41 cellular contexts compared by ENCODE assay signal in the genomic region with DNA sequence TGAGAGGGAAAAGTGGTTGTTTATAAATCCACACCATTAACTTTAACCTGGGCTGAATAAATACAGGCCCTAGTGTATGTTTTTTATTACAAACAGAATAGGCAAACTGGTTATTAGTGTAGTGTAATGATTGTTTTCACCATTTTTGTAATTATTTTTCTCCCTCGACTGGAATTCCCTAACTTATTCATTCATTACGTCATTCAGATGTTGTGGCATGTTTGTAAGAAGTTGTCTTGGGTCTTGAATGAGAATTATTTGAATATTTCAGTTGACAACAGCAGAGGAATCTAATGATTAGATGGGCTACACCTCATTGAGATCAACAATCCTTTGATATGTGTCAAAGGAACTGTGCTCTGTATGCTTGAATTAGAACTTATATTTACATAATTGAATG. TPM values are rescaled to one million over a fixed set of nuclear protein-coding genes. Genes with fewer than 3 reads are reported as not detected.
DNase-seq lines count a peak whose midpoint lies in the region; ATAC-seq, FAIRE-seq and TF ChIP-seq lines count a peak whose summit lies in the region.
"Had no signal": no experiment of that assay in that cellular context is flagged by ENCODE, and none has a peak within 500 bp of the region (broad histone marks: within the 10 kb centered on the region; RNA-seq: fewer than 3 reads in every experiment).

No MANE protein-coding gene starts in this region.

- H3K36me3 Mint-ChIP-seq in activated CD8-positive, alpha-beta T cell treated with anti-CD3 and anti-CD28 coated beads, Interleukin-2, amount 10 ng/mL, durations not matched to agents 7 days and 5 days (ENCODE audit: low read depth): peaks cover 8% of the 10 kb centered on the region
- H3K36me3 Mint-ChIP-seq: CD14-positive monocyte; CD4-positive, alpha-beta memory T cell; CD4-positive, CD25-positive, alpha-beta regulatory T cell; CD8-positive, alpha-beta T cell had no signal

- TF ChIP-seq RAD21 in HepG2 (CRISPR knock-in tag; IDR thresholded peaks at IDR 0.05) (no peak), GM12878 (IDR thresholded peaks at IDR 0.05; ENCODE audit: insufficient read depth, low read depth, low read length) (no peak)

- no peak for DNase-seq in HepG2 (ENCODE audit: low spot score)
- DNase-seq in right lobe of liver: no peak
- no peak for DNase-seq in D721Med (ENCODE audit: insufficient read length, low spot score)
- no peak for DNase-seq in PC-9
- no peak for DNase-seq in GM12878 (ENCODE audit: low read depth, low spot score)
- DNase-seq in GM12892 (ENCODE audit: insufficient read length): no peak
- no peak for DNase-seq in stimulated activated CD4-positive, alpha-beta T cell treated with anti-CD3 and anti-CD28 coated beads, Interleukin-1b, Interleukin-23, amount 100 ng/mL, for 48 hours
- no peak for DNase-seq in activated CD8-positive, alpha-beta T cell treated with anti-CD3 and anti-CD28 coated beads, Interleukin-2, amount 10 ng/mL, durations not matched to agents 7 days and 5 days
- DNase-seq: 8988T; ACHN; AML-193; BE2C; C1 segment of cervical spinal cord; Caco-2; Calu3; CD4-positive, alpha-beta memory T cell; CD4-positive, alpha-beta T cell; CD4-positive, CD25-positive, alpha-beta regulatory T cell; CD8-positive, alpha-beta memory T cell; CD8-positive, alpha-beta T cell; COR-L47; DMS 273 treated with DMSO at 0.1 percent for 48 hours; DMS153; DMS53; DMS79; DMS79 treated with DMSO at 0.1 percent for 48 hours; DND-41; EL had no signal

- no peaks in the 10 kb centered on the region for H3F3A ChIP-seq in PC-9 (ENCODE audit: insufficient read depth, low read depth)

- TF ChIP-seq CTCF in HepG2 (CRISPR knock-in tag; IDR thresholded peaks at IDR 0.05): no peak
- no peak for TF ChIP-seq CTCF in right lobe of liver (IDR thresholded peaks at IDR 0.05)
- no peak for TF ChIP-seq CTCF in D721Med (IDR thresholded peaks at IDR 0.05; ENCODE audit: insufficient read depth, missing control alignments)
- no peak for TF ChIP-seq CTCF in PC-9 (conservative IDR thresholded peaks at IDR 0.05)
- TF ChIP-seq CTCF in GM12878 (IDR thresholded peaks at IDR 0.05 in 2 of 3, conservative IDR thresholded peaks at IDR 0.05 in 1 of 3; ENCODE audit: control insufficient read depth in 2 of 3, extremely low read depth in 1 of 3, insufficient read depth in 1 of 3, low read depth in 3 of 3, low read length in 3 of 3): no peak

- CTCF ChIA-PET in HepG2 (lab: Yijun Ruan, JAX; ENCODE audit: low intra/inter-chr PET ratio, low total read pairs) (no interaction called here), PC-9 (lab: Charles Lee) (no interaction called here), GM12878 (lab: Yijun Ruan, JAX) (interaction anchor here (1.1 to 1.3 kb wide), 2 partner anchors 11 to 149 kb away, joined by 3 read pairs; no protein-coding TSS in a partner anchor)
- CTCF ChIA-PET in activated CD8-positive, alpha-beta T cell treated with anti-CD3 and anti-CD28 coated beads, Interleukin-2, amount 10 ng/mL, durations not matched to agents 7 days and 5 days (lab: Charles Lee): interaction anchor here (0.9 kb wide), 1 partner anchor 246 kb away, joined by 3 read pairs; no protein-coding TSS in a partner anchor

- H3K4me3 Mint-ChIP-seq in activated CD8-positive, alpha-beta T cell treated with anti-CD3 and anti-CD28 coated beads, Interleukin-2, amount 10 ng/mL, durations not matched to agents 7 days and 5 days: no peak overlapping the region
- H3K4me3 Mint-ChIP-seq: B cell; CD14-positive monocyte; CD4-positive, alpha-beta memory T cell; CD4-positive, alpha-beta T cell; CD4-positive, CD25-positive, alpha-beta regulatory T cell; CD8-positive, alpha-beta memory T cell; CD8-positive, alpha-beta T cell had no signal

- WGBS in HepG2 (ENCODE audit: low lambda C conversion rate): 1% methylated on average over 2 of the region's 2 CpGs
- WGBS in right lobe of liver (ENCODE audit: insufficient coverage, low coverage, low lambda C conversion rate, missing lambda C conversion rate): 66% methylated on average over 2 of the region's 2 CpGs
- 0% methylated on average over 2 of the region's 2 CpGs for WGBS in GM12878 (ENCODE audit: insufficient coverage, insufficient replicate concordance, low lambda C conversion rate, missing lambda C conversion rate)

- intact Hi-C loops in HepG2 (cut with micrococcal nuclease; ENCODE audit: unreplicated experiment): no loop called here
- intact Hi-C loops in right lobe of liver (cut with DNase I): loop anchor here in 1 of 2 donors (10.0 kb wide), 1 partner anchor 154 kb away; no protein-coding TSS in a partner anchor
- intact Hi-C loops in PC-9 (cut with micrococcal nuclease; ENCODE audit: unreplicated experiment): no loop called here
- intact Hi-C loops in GM12878 (cut with micrococcal nuclease; ENCODE audit: unreplicated experiment): no loop called here

- H3K27me3 ChIP-seq in HepG2 (ENCODE audit: control insufficient read depth in 1 of 2, insufficient read depth in 2 of 2, low read length in 2 of 2): no peaks in the 10 kb centered on the region; a peak in 1 of 5 replicates
- H3K27me3 ChIP-seq in right lobe of liver: no peaks in the 10 kb centered on the region
- H3K27me3 ChIP-seq in PC-9 (ENCODE audit: insufficient read depth, low read depth): no peaks in the 10 kb centered on the region
- H3K27me3 ChIP-seq in GM12878 (replicated peaks in 1 of 2; ENCODE audit: control insufficient read depth in 2 of 2, insufficient read depth in 2 of 2, low read length in 1 of 2): peaks cover 0 to 2% of the 10 kb centered on the region in 2 experiments; a peak in 1 of 4 replicates
- H3K27me3 ChIP-seq: BE2C; BLaER1; BLaER1 treated with 17β-estradiol and CSF1 and Interleukin-3, amounts not matched to agents 10 nM and 100 nM had no signal

- in situ Hi-C loops in HepG2 (cut with HindIII; ENCODE audit: extremely low pct_ligation_motif_present, low pct_unique_long_range_greater_than_20kb): loop anchor here (10.0 kb wide), 1 partner anchor 244 kb away; no protein-coding TSS in a partner anchor
- in situ Hi-C loops in GM12878 (cut with MboI): no loop called here

- SMC1A ChIA-PET in GM12878 (lab: Charles Lee; ENCODE audit: uncharacterized antibody, unreplicated experiment): interaction anchor here (1.3 kb wide), 1 partner anchor 14 kb away, joined by 3 read pairs; no protein-coding TSS in a partner anchor

- H2AFZ ChIP-seq in HepG2 (ENCODE audit: low read length) (no peak overlapping the region), PC-9 (0 out of 2 replicates have a peak overlapping the region, but pooled peaks have one; percentile 13), GM12878 (ENCODE audit: control insufficient read depth, low read depth, low read length) (no peak overlapping the region)

- no peak overlapping the region for H3K27ac ChIP-seq in HepG2 (ENCODE audit: extremely low read length, insufficient read depth, low read length)
- no peak overlapping the region for H3K27ac ChIP-seq in right lobe of liver
- no peak overlapping the region for H3K27ac ChIP-seq in PC-9
- H3K27ac ChIP-seq in GM12878 (ENCODE audit: control insufficient read depth, insufficient read depth): no peak overlapping the region
- H3K27ac ChIP-seq: 22Rv1; A549; BLaER1; BLaER1 treated with 17β-estradiol and CSF1 and Interleukin-3, amounts not matched to agents 10 nM and 100 nM; C4-2B had no signal

- no peak for TF ChIP-seq EP300 in HepG2 (IDR thresholded peaks at IDR 0.05; ENCODE audit: low read depth in 2 of 2, low read length in 2 of 2)
- no peak for TF ChIP-seq EP300 in HepG2 (CRISPR knock-in tag; IDR thresholded peaks at IDR 0.05; ENCODE audit: borderline replicate concordance)
- no peak for TF ChIP-seq EP300 in GM12878 (IDR thresholded peaks at IDR 0.05; ENCODE audit: borderline replicate concordance in 1 of 2, control insufficient read depth in 1 of 2, low read depth in 2 of 2, low read length in 2 of 2)

- ATAC-seq in HepG2 (no peak), right lobe of liver (no peak), GM12878 (no peak)
- ATAC-seq in activated CD8-positive, alpha-beta T cell treated with anti-CD3 and anti-CD28 coated beads, Interleukin-2, amount 10 ng/mL, durations not matched to agents 7 days and 5 days: no peak
- ATAC-seq: A549; CD8-positive, alpha-beta T cell had no signal

- H3K4me2 ChIP-seq in HepG2 (ENCODE audit: low read depth, low read length): no peak overlapping the region
- no peak overlapping the region for H3K4me2 ChIP-seq in PC-9
- no peak overlapping the region for H3K4me2 ChIP-seq in GM12878 (ENCODE audit: control insufficient read depth, insufficient read depth)
- H3K4me2 ChIP-seq: A549; BLaER1; BLaER1 treated with 17β-estradiol and CSF1 and Interleukin-3, amounts not matched to agents 10 nM and 100 nM had no signal

- POLR2A ChIA-PET in HepG2 (lab: Yijun Ruan, JAX): no interaction called here
- POLR2A ChIA-PET in PC-9 (lab: Charles Lee; ENCODE audit: unreplicated experiment): no interaction called here
- POLR2A ChIA-PET in GM12878 (lab: Charles Lee): no interaction called here
- POLR2A ChIA-PET in activated CD8-positive, alpha-beta T cell treated with anti-CD3 and anti-CD28 coated beads, Interleukin-2, amount 10 ng/mL, durations not matched to agents 7 days and 5 days (lab: Charles Lee): no interaction called here

- H3K27me3 Mint-ChIP-seq in activated CD8-positive, alpha-beta T cell treated with anti-CD3 and anti-CD28 coated beads, Interleukin-2, amount 10 ng/mL, durations not matched to agents 7 days and 5 days (ENCODE audit: low read depth): no peaks in the 10 kb centered on the region
- H3K27me3 Mint-ChIP-seq: B cell; CD4-positive, alpha-beta memory T cell; CD4-positive, alpha-beta T cell; CD8-positive, alpha-beta memory T cell had no signal

- H3K9me3 Mint-ChIP-seq in activated CD8-positive, alpha-beta T cell treated with anti-CD3 and anti-CD28 coated beads, Interleukin-2, amount 10 ng/mL, durations not matched to agents 7 days and 5 days (ENCODE audit: insufficient read depth): peaks cover 4% of the 10 kb centered on the region
- H3K9me3 Mint-ChIP-seq: CD4-positive, alpha-beta T cell; CD8-positive, alpha-beta T cell had no signal

- no peaks in the 10 kb centered on the region for H3K4me1 ChIP-seq in HepG2 (ENCODE audit: insufficient read depth, low read length)
- H3K4me1 ChIP-seq in right lobe of liver: no peaks in the 10 kb centered on the region
- H3K4me1 ChIP-seq in PC-9 (replicated peaks; ENCODE audit: insufficient read depth): no peaks in the 10 kb centered on the region
- no peaks in the 10 kb centered on the region for H3K4me1 ChIP-seq in GM12878 (ENCODE audit: control insufficient read depth, insufficient read depth, low read length)
- H3K4me1 ChIP-seq: BE2C, Caco-2 had no signal

- RAD21 ChIA-PET in GM12878 (lab: Charles Lee; ENCODE audit: unreplicated experiment): no interaction called here

- H3K9ac ChIP-seq in HepG2 (ENCODE audit: insufficient read depth, low read depth, low read length) (no peak overlapping the region), GM12878 (ENCODE audit: control insufficient read depth, insufficient read depth, low read length) (no peak overlapping the region)
- H3K9ac ChIP-seq: BLaER1; BLaER1 treated with 17β-estradiol and CSF1 and Interleukin-3, amounts not matched to agents 10 nM and 100 nM had no signal

- H3K9me3 ChIP-seq in HepG2 (ENCODE audit: low read length): no peaks in the 10 kb centered on the region
- no peaks in the 10 kb centered on the region for H3K9me3 ChIP-seq in right lobe of liver
- no peaks in the 10 kb centered on the region for H3K9me3 ChIP-seq in PC-9 (ENCODE audit: insufficient read depth, low read depth)
- no peaks in the 10 kb centered on the region for H3K9me3 ChIP-seq in GM12878 (replicated peaks; ENCODE audit: control insufficient read depth, insufficient read depth, low read length)
- H3K9me3 ChIP-seq: A549, BE2C, Caco-2 had no signal

- H3K36me3 ChIP-seq in HepG2 (replicated peaks in 1 of 2; ENCODE audit: control insufficient read depth in 1 of 2, insufficient read depth in 2 of 2, low read length in 2 of 2) (no peaks in the 10 kb centered on the region), right lobe of liver (no peaks in the 10 kb centered on the region), PC-9 (ENCODE audit: low read depth) (no peaks in the 10 kb centered on the region), GM12878 (ENCODE audit: control insufficient read depth in 2 of 2, insufficient read depth in 2 of 2, low read length in 1 of 2) (no peaks in the 10 kb centered on the region)
- H3K36me3 ChIP-seq: BE2C; BLaER1; BLaER1 treated with 17β-estradiol and CSF1 and Interleukin-3, amounts not matched to agents 10 nM and 100 nM had no signal

- H3K27ac Mint-ChIP-seq in activated CD8-positive, alpha-beta T cell treated with anti-CD3 and anti-CD28 coated beads, Interleukin-2, amount 10 ng/mL, durations not matched to agents 7 days and 5 days: no peak overlapping the region
- H3K27ac Mint-ChIP-seq: B cell; CD14-positive monocyte; CD4-positive, alpha-beta memory T cell; CD4-positive, alpha-beta T cell; CD4-positive, CD25-positive, alpha-beta regulatory T cell; CD8-positive, alpha-beta memory T cell; CD8-positive, alpha-beta T cell had no signal

- FAIRE-seq in HepG2 (lab: Jason Lieb, UNC): no peak
- peak; percentile 51 for FAIRE-seq in D721Med (lab: Jason Lieb, UNC)
- no peak for FAIRE-seq in GM12878 (lab: Jason Lieb, UNC)
- FAIRE-seq in GM12892 (lab: Jason Lieb, UNC): no peak
- FAIRE-seq: A204.1, A549 had no signal

- TF ChIP-seq POLR2A in HepG2 (IDR thresholded peaks at IDR 0.05; ENCODE audit: insufficient read depth in 1 of 2, low read depth in 2 of 2, low read length in 2 of 2): no peak
- TF ChIP-seq POLR2A in right lobe of liver (IDR thresholded peaks at IDR 0.05): no peak
- TF ChIP-seq POLR2A in GM12878 (IDR thresholded peaks at IDR 0.05; ENCODE audit: low read depth, low read length): no peak
- TF ChIP-seq POLR2A in GM12892 (IDR thresholded peaks at IDR 0.05; ENCODE audit: low read depth, low read length): no peak

- H3K9me2 ChIP-seq in PC-9 (ENCODE audit: insufficient read depth): no peaks in the 10 kb centered on the region

- H4K20me1 ChIP-seq in HepG2 (ENCODE audit: insufficient read depth, low read length) (no peaks in the 10 kb centered on the region), PC-9 (ENCODE audit: insufficient read depth) (no peaks in the 10 kb centered on the region), GM12878 (ENCODE audit: control insufficient read depth, insufficient read depth) (no peaks in the 10 kb centered on the region)
- H4K20me1 ChIP-seq: BLaER1; BLaER1 treated with 17β-estradiol and CSF1 and Interleukin-3, amounts not matched to agents 10 nM and 100 nM had no signal

- H3K4me3 ChIP-seq in HepG2 (replicated peaks in 1 of 3; ENCODE audit: insufficient read depth in 1 of 3, low read depth in 2 of 3, low read length in 3 of 3) (no peak overlapping the region), right lobe of liver (no peak overlapping the region), PC-9 (no peak overlapping the region), GM12878 (no peak overlapping the region)
- H3K4me3 ChIP-seq: A549; BLaER1; BLaER1 treated with 17β-estradiol and CSF1 and Interleukin-3, amounts not matched to agents 10 nM and 100 nM had no signal

- H3K79me2 ChIP-seq in HepG2 (ENCODE audit: insufficient read depth, low read length): no peaks in the 10 kb centered on the region
- no peaks in the 10 kb centered on the region for H3K79me2 ChIP-seq in PC-9 (ENCODE audit: low read depth)
- H3K79me2 ChIP-seq in GM12878 (ENCODE audit: control insufficient read depth, insufficient read depth, low read length): no peaks in the 10 kb centered on the region

- no TSS peak for BruUV-seq in HepG2 (replicated peaks; lab: Mats Ljungman, UMichigan)
- BruUV-seq in PC-9 (replicated peaks; lab: Mats Ljungman, UMichigan): no TSS peak
- BruUV-seq in GM12878 (replicated peaks; lab: Mats Ljungman, UMichigan): no TSS peak

- H3K4me1 Mint-ChIP-seq in activated CD8-positive, alpha-beta T cell treated with anti-CD3 and anti-CD28 coated beads, Interleukin-2, amount 10 ng/mL, durations not matched to agents 7 days and 5 days (ENCODE audit: low read depth): no peaks in the 10 kb centered on the region
- H3K4me1 Mint-ChIP-seq: B cell; CD14-positive monocyte; CD4-positive, alpha-beta memory T cell; CD4-positive, CD25-positive, alpha-beta regulatory T cell; CD8-positive, alpha-beta memory T cell had no signal

RNA-seq across cellular contexts. Expression of gene XCL1, which starts 12.7 kb away (rescaled TPM):
- total RNA-seq in HepG2 (2016; rRNA removed; fragmentation: Illumina TruSeq; extraction: Trizol): 0.90 and 2.5 TPM in 2 replicates
- 1.3 and 1.5 TPM in 2 replicates for total RNA-seq in HepG2 (2016; cell fraction: cytosol; rRNA removed; fragmentation: Illumina TruSeq; extraction: Trizol; ENCODE audit: low read depth)
- total RNA-seq in HepG2 (2016; cell fraction: insoluble cytoplasmic fraction; rRNA removed; fragmentation: Illumina TruSeq; extraction: Trizol): 1.6 and 1.8 TPM in 2 replicates
- 1.2 and 1.8 TPM in 2 replicates for total RNA-seq in HepG2 (2016; cell fraction: membrane; rRNA removed; fragmentation: Illumina TruSeq; extraction: Trizol)
- 3.9 and 4.0 TPM in 2 replicates for total RNA-seq in HepG2 (2016; cell fraction: nucleus; rRNA removed; fragmentation: Illumina TruSeq; extraction: Trizol)
- polyA plus RNA-seq in HepG2 (2011; rRNA removed): 7.6 and 9.4 TPM in 2 replicates
- 1.5 and 1.6 TPM in 2 replicates for polyA plus RNA-seq in HepG2 (2011; cell fraction: cytosol; rRNA removed)
- polyA plus RNA-seq in HepG2 (2011; cell fraction: nucleus; rRNA removed): 24.4 and 25.3 TPM in 2 replicates
- 4.1 and 4.2 TPM in 2 replicates for polyA plus RNA-seq in HepG2 (2012)
- polyA plus RNA-seq in HepG2 (2016; cell fraction: cytosol; fragmentation: Illumina TruSeq; extraction: Trizol; ENCODE audit: low read depth): 0.75 and 1.1 TPM in 2 replicates
- 0.89 and 1.1 TPM in 2 replicates for polyA plus RNA-seq in HepG2 (2016; cell fraction: insoluble cytoplasmic fraction; fragmentation: Illumina TruSeq; extraction: Trizol; ENCODE audit: low read depth)
- 1.0 and 1.3 TPM in 2 replicates for polyA plus RNA-seq in HepG2 (2016; cell fraction: membrane; fragmentation: Illumina TruSeq; extraction: Trizol; ENCODE audit: low read depth)
- polyA plus RNA-seq in HepG2 (2016; cell fraction: nucleus; fragmentation: Illumina TruSeq; extraction: Trizol; ENCODE audit: insufficient read depth, low read depth): 14.2 and 14.3 TPM in 2 replicates
- polyA minus RNA-seq in HepG2 (2011; rRNA and poly(A)+ RNA removed; ENCODE audit: low replicate concordance): 0.70 and 2.1 TPM in 2 replicates
- polyA minus RNA-seq in HepG2 (2011; cell fraction: cytosol; rRNA and poly(A)+ RNA removed): 0.59 TPM in 1 of 2 replicates, not detected in the other
- polyA minus RNA-seq in HepG2 (2011; cell fraction: nucleus; rRNA and poly(A)+ RNA removed): 4.6 and 6.7 TPM in 2 replicates
- under 1 TPM in 3 of 6 experiments, not detected in 3; 0.13 to 0.44 (median 0.22) TPM for total RNA-seq in right lobe of liver
- total RNA-seq in PC-9 (2021): not detected in 2 replicates
- total RNA-seq in GM12878 (2013; cell fraction: nucleolus; rRNA removed): 7.6 and 11.2 TPM in 2 replicates
- 9.5 and 10.1 TPM in 2 replicates for total RNA-seq in GM12878 (2014; rRNA removed)
- 11.8 and 12.4 TPM in 2 replicates for total RNA-seq in GM12878 (2014; rRNA removed; fragmentation: Illumina TruSeq; extraction: Trizol)
- 8.8 and 10.4 TPM in 2 replicates for total RNA-seq in GM12878 (2021)
- polyA plus RNA-seq in GM12878 (2011; ENCODE audit: low read depth): 1.3 TPM
- polyA plus RNA-seq in GM12878 (2011; rRNA removed): 1,155 and 1,222 TPM in 2 replicates
- 732 and 1,038 TPM in 2 replicates for polyA plus RNA-seq in GM12878 (2011; cell fraction: cytosol; rRNA removed)
- polyA plus RNA-seq in GM12878 (2011; cell fraction: nucleus; rRNA removed): 231 and 418 TPM in 2 replicates
- polyA plus RNA-seq in GM12878 (2012): 0.23 and 1.2 TPM in 2 replicates
- polyA plus RNA-seq in GM12878 (2014; fragmentation: Illumina TruSeq; extraction: Trizol): 11.1 and 13.0 TPM in 2 replicates
- polyA plus RNA-seq in GM12878 (2014; fragmentation: Nextera tagmentation; extraction: Ambion mirVana): 10 to 100 TPM; 13.7 to 17.5 TPM
- 12.1 and 12.9 TPM in 2 replicates for polyA plus RNA-seq in GM12878 (2014; rRNA removed)
- polyA plus RNA-seq in GM12878 (2016; fragmentation: Nextera tagmentation; extraction: Ambion mirVana): 1 to 10 TPM in 1 of 2 experiments, under 1 TPM in 1; 0.68 to 1.4 TPM
- polyA minus RNA-seq in GM12878 (2011; rRNA and poly(A)+ RNA removed): 403 and 417 TPM in 2 replicates
- 188 and 226 TPM in 2 replicates for polyA minus RNA-seq in GM12878 (2011; cell fraction: cytosol; rRNA and poly(A)+ RNA removed)
- 86.6 and 106 TPM in 2 replicates for polyA minus RNA-seq in GM12878 (2011; cell fraction: nucleus; rRNA and poly(A)+ RNA removed)
- polyA plus RNA-seq in GM12892 (2012; ENCODE audit: missing spikeins): 2.0 TPM
- 10 to 100 TPM; 38.3 to 41.8 TPM for total RNA-seq in activated CD8-positive, alpha-beta T cell treated with anti-CD3 and anti-CD28 coated beads, Interleukin-2, amount 10 ng/mL, durations not matched to agents 7 days and 5 days
- total RNA-seq: A172; A673; B cell; Calu3; CD4-positive, CD25-positive, alpha-beta regulatory T cell; Daoy had no signal
- polyA plus RNA-seq: A549; AG04450; BJ; CD14-positive monocyte; CD4-positive, CD25-positive, alpha-beta regulatory T cell had no signal

RNA-seq across cellular contexts. Expression of gene XCL2, which starts 45.3 kb away (rescaled TPM):
- total RNA-seq in HepG2 (2016; rRNA removed; fragmentation: Illumina TruSeq; extraction: Trizol) (not detected in 2 replicates), right lobe of liver (1 to 10 TPM in 2 of 6 experiments, not detected in 4; 1.4 to 1.6 TPM), PC-9 (2021) (not detected in 2 replicates), GM12878 (2014; rRNA removed) (5.3 and 6.7 TPM in 2 replicates), GM12878 (2014; rRNA removed; fragmentation: Illumina TruSeq; extraction: Trizol) (4.5 and 5.3 TPM in 2 replicates), GM12878 (2021) (2.1 and 2.4 TPM in 2 replicates)
- total RNA-seq in HepG2 (2016; cell fraction: cytosol; rRNA removed; fragmentation: Illumina TruSeq; extraction: Trizol; ENCODE audit: low read depth): not detected in 2 replicates
- not detected in 2 replicates for total RNA-seq in HepG2 (2016; cell fraction: insoluble cytoplasmic fraction; rRNA removed; fragmentation: Illumina TruSeq; extraction: Trizol)
- not detected in 2 replicates for total RNA-seq in HepG2 (2016; cell fraction: membrane; rRNA removed; fragmentation: Illumina TruSeq; extraction: Trizol)
- total RNA-seq in HepG2 (2016; cell fraction: nucleus; rRNA removed; fragmentation: Illumina TruSeq; extraction: Trizol): not detected in 2 replicates
- polyA plus RNA-seq in HepG2 (2011; rRNA removed) (0.50 TPM in 1 of 2 replicates, not detected in the other), GM12878 (2011; rRNA removed) (204 and 299 TPM in 2 replicates), GM12878 (2014; fragmentation: Illumina TruSeq; extraction: Trizol) (5.2 and 6.3 TPM in 2 replicates), GM12878 (2014; fragmentation: Nextera tagmentation; extraction: Ambion mirVana) (1 to 10 TPM; 3.5 to 5.0 TPM), GM12878 (2014; rRNA removed) (4.5 and 4.9 TPM in 2 replicates), GM12878 (2016; fragmentation: Nextera tagmentation; extraction: Ambion mirVana) (1 to 10 TPM in 1 of 2 experiments, under 1 TPM in 1; 0.50 to 1.2 TPM)
- 0.22 TPM in 1 of 2 replicates, not detected in the other for polyA plus RNA-seq in HepG2 (2011; cell fraction: cytosol; rRNA removed)
- polyA plus RNA-seq in HepG2 (2011; cell fraction: nucleus; rRNA removed): 0.40 TPM in 1 of 2 replicates, not detected in the other
- polyA plus RNA-seq in HepG2 (2012): not detected in 2 replicates
- not detected in 2 replicates for polyA plus RNA-seq in HepG2 (2016; cell fraction: cytosol; fragmentation: Illumina TruSeq; extraction: Trizol; ENCODE audit: low read depth)
- polyA plus RNA-seq in HepG2 (2016; cell fraction: insoluble cytoplasmic fraction; fragmentation: Illumina TruSeq; extraction: Trizol; ENCODE audit: low read depth): not detected in 2 replicates
- not detected in 2 replicates for polyA plus RNA-seq in HepG2 (2016; cell fraction: membrane; fragmentation: Illumina TruSeq; extraction: Trizol; ENCODE audit: low read depth)
- polyA plus RNA-seq in HepG2 (2016; cell fraction: nucleus; fragmentation: Illumina TruSeq; extraction: Trizol; ENCODE audit: insufficient read depth, low read depth): not detected in 2 replicates
- polyA minus RNA-seq in HepG2 (2011; rRNA and poly(A)+ RNA removed; ENCODE audit: low replicate concordance): not detected in 2 replicates
- polyA minus RNA-seq in HepG2 (2011; cell fraction: cytosol; rRNA and poly(A)+ RNA removed): not detected in 2 replicates
- polyA minus RNA-seq in HepG2 (2011; cell fraction: nucleus; rRNA and poly(A)+ RNA removed): not detected in 2 replicates
- total RNA-seq in GM12878 (2013; cell fraction: nucleolus; rRNA removed): 3.9 and 4.0 TPM in 2 replicates
- 1.6 TPM for polyA plus RNA-seq in GM12878 (2011; ENCODE audit: low read depth)
- 523 and 1,399 TPM in 2 replicates for polyA plus RNA-seq in GM12878 (2011; cell fraction: cytosol; rRNA removed)
- polyA plus RNA-seq in GM12878 (2011; cell fraction: nucleus; rRNA removed): 82.3 and 200 TPM in 2 replicates
- polyA plus RNA-seq in GM12878 (2012): 0.35 and 0.56 TPM in 2 replicates
- polyA minus RNA-seq in GM12878 (2011; rRNA and poly(A)+ RNA removed): 102 and 163 TPM in 2 replicates
- 21.6 and 27.4 TPM in 2 replicates for polyA minus RNA-seq in GM12878 (2011; cell fraction: cytosol; rRNA and poly(A)+ RNA removed)
- 16.4 and 20.8 TPM in 2 replicates for polyA minus RNA-seq in GM12878 (2011; cell fraction: nucleus; rRNA and poly(A)+ RNA removed)
- not detected for polyA plus RNA-seq in GM12892 (2012; ENCODE audit: missing spikeins)
- total RNA-seq in activated CD8-positive, alpha-beta T cell treated with anti-CD3 and anti-CD28 coated beads, Interleukin-2, amount 10 ng/mL, durations not matched to agents 7 days and 5 days: 10 to 100 TPM; 41.2 to 41.8 TPM
- total RNA-seq: A172; A673; B cell; Caco-2; Calu3; CD4-positive, alpha-beta memory T cell; CD4-positive, alpha-beta T cell; CD4-positive, CD25-positive, alpha-beta regulatory T cell; Daoy had no signal
- polyA plus RNA-seq: A549, AG04450, BJ had no signal

Comparison
In these comparisons a context has a peak if more than half of its experiments do, and no peak if none do; other contexts are left out.
1. RNA of gene XCL2, which starts 45.3 kb away (total RNA-seq): 41.2 to 41.8 TPM in activated CD8-positive, alpha-beta T cell treated with anti-CD3 and anti-CD28 coated beads, Interleukin-2, amount 10 ng/mL, durations not matched to agents 7 days and 5 days; 2.1 to 6.7 TPM in GM12878, 1.4 to 1.6 TPM in right lobe of liver, not detected in HepG2 and not detected in PC-9; every median in the first group is over 4 times any median in the second.
2. CTCF ChIA-PET loops: an anchor here in GM12878 (1.1 to 1.3 kb wide) and activated CD8-positive, alpha-beta T cell treated with anti-CD3 and anti-CD28 coated beads, Interleukin-2, amount 10 ng/mL, durations not matched to agents 7 days and 5 days (0.9 kb wide); none called in HepG2 and PC-9.